In genomic region chr11:126186031-126186698, GRCh38 we compare ENCODE assay signal across 1 cellular context.
TF ChIP-seq lines count a peak whose summit lies in the region.

No MANE protein-coding gene starts in this region.

TF ChIP-seq in IMR-90, 13 proteins besides CTCF, POLR2A, EP300 and RAD21:
- TF ChIP-seq BHLHE40 (IDR thresholded peaks at IDR 0.05; ENCODE audit: low read depth, low read length) (no peak), NFE2L2 (IDR thresholded peaks at IDR 0.05; ENCODE audit: low read depth, low read length) (no peak), CHD1 (IDR thresholded peaks at IDR 0.05; ENCODE audit: low read depth, low read length) (no peak), SMC3 (IDR thresholded peaks at IDR 0.05; ENCODE audit: low read depth, low read length) (no peak), ELK1 (IDR thresholded peaks at IDR 0.05; ENCODE audit: borderline replicate concordance, low read depth, low read length) (no peak), RFX5 (IDR thresholded peaks at IDR 0.05; ENCODE audit: low read depth, low read length) (no peak), MAFK (IDR thresholded peaks at IDR 0.05; ENCODE audit: low read depth, low read length) (no peak), USF2 (IDR thresholded peaks at IDR 0.05; ENCODE audit: low read depth, low read length) (no peak)
